Comparison of ENCODE assay signal across 9 cellular contexts in the genomic region with DNA sequence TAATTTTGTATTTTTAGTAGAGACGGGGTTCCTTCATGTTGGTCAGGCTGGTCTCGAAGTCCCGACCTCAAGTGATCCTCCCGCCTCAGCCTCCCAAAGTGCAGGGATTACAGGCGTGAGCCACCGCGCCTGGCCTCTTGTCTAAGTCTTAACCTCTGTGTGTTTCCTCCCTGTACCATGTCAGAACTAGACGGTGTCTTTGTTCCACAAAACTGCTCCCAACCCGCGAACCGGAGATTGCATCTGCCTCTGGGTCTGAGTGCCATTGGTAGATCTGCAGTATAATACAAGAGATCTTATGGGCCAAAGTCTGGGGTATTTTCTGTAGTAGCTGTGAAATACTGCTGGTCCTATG. TPM values are rescaled to one million over a fixed set of nuclear protein-coding genes. Genes with fewer than 3 reads are reported as not detected.
DNase-seq lines count a peak whose midpoint lies in the region; ATAC-seq and TF ChIP-seq lines count a peak whose summit lies in the region.
"Had no signal": no experiment of that assay in that cellular context is flagged by ENCODE, and none has a peak within 500 bp of the region (broad histone marks: within the 10 kb centered on the region; RNA-seq: fewer than 3 reads in every experiment).

No MANE protein-coding gene starts in this region.

- H3K27ac ChIP-seq in PC-3 (ENCODE audit: low read length): no peak overlapping the region

- H3K4me3 Mint-ChIP-seq in activated CD8-positive, alpha-beta memory T cell treated with anti-CD3 and anti-CD28 coated beads, Interleukin-2, amount 10 ng/mL, durations not matched to agents 7 days and 5 days: peak overlapping the region; percentile 91
- peak overlapping the region; percentile 96 to 99 for H3K4me3 Mint-ChIP-seq in effector memory CD8-positive, alpha-beta T cell
- peak overlapping the region; percentile 94 for H3K4me3 Mint-ChIP-seq in stimulated activated memory B cell treated with anti-CD40 and anti-IgM and Interleukin-4, amounts not matched to agents 10 μg/mL and 1 μg/mL and 100 μg/mL, for 72 hours

- no peak overlapping the region for H3K4me3 ChIP-seq in PC-3 (ENCODE audit: low read length)

- peaks cover 28% of the 10 kb centered on the region for H3K79me2 ChIP-seq in PC-3 (ENCODE audit: low read length)

- no peaks in the 10 kb centered on the region for H3K9me3 ChIP-seq in PC-3 (ENCODE audit: low read length)

- TF ChIP-seq CTCF in PC-3 (conservative IDR thresholded peaks at IDR 0.05; ENCODE audit: low read depth, low read length): no peak

- no peak for DNase-seq in activated CD8-positive, alpha-beta memory T cell treated with anti-CD3 and anti-CD28 coated beads, Interleukin-2, amount 10 ng/mL, durations not matched to agents 7 days and 5 days
- DNase-seq in activated CD8-positive, alpha-beta memory T cell treated with anti-CD3 and anti-CD28 coated beads, Interleukin-2, amount 50 U/mL, for 48 hours: no peak
- no peak for DNase-seq in PC-3
- DNase-seq in effector memory CD8-positive, alpha-beta T cell: no peak
- no peak for DNase-seq in SK-N-DZ (ENCODE audit: low spot score)
- no peak for DNase-seq in stimulated activated CD4-positive, alpha-beta T cell treated with anti-CD3 and anti-CD28 coated beads, Interleukin-4, amount 100 ng/mL, for 24 hours
- DNase-seq: brain microvascular endothelial cell had no signal

- POLR2A ChIA-PET in PC-3 (lab: Charles Lee; ENCODE audit: unreplicated experiment): no interaction called here

- peaks cover 6% of the 10 kb centered on the region; the same call in 1 of the 2 replicates for H3K4me1 ChIP-seq in PC-3 (ENCODE audit: insufficient read depth, low read length)

- no peaks in the 10 kb centered on the region for H3K9me2 ChIP-seq in PC-3 (replicated peaks; ENCODE audit: low read length)

- CTCF ChIA-PET in activated CD8-positive, alpha-beta memory T cell treated with anti-CD3 and anti-CD28 coated beads, Interleukin-2, amount 10 ng/mL, durations not matched to agents 7 days and 5 days (lab: Charles Lee): no interaction called here
- CTCF ChIA-PET in PC-3 (lab: Charles Lee): no interaction called here

- no peaks in the 10 kb centered on the region for H3K27me3 ChIP-seq in PC-3 (ENCODE audit: low read length)
- H3K27me3 ChIP-seq: brain microvascular endothelial cell had no signal

- no TSS peak for BruUV-seq in PC-3 (replicated peaks; lab: Mats Ljungman, UMichigan)

- no peaks in the 10 kb centered on the region for H3F3A ChIP-seq in PC-3 (ENCODE audit: low read length, unreplicated experiment)

- peaks cover 8% of the 10 kb centered on the region; the same call in 1 of the 2 replicates for H3K36me3 ChIP-seq in PC-3 (ENCODE audit: low read depth, low read length)
- H3K36me3 ChIP-seq: brain microvascular endothelial cell had no signal

- H3K4me1 Mint-ChIP-seq in activated CD8-positive, alpha-beta memory T cell treated with anti-CD3 and anti-CD28 coated beads, Interleukin-2, amount 10 ng/mL, durations not matched to agents 7 days and 5 days: peaks cover 19% of the 10 kb centered on the region
- peaks cover 15 to 18% of the 10 kb centered on the region in 2 donors for H3K4me1 Mint-ChIP-seq in effector memory CD8-positive, alpha-beta T cell (ENCODE audit: low read depth in 2 of 2)
- H3K4me1 Mint-ChIP-seq in stimulated activated memory B cell treated with anti-CD40 and anti-IgM and Interleukin-4, amounts not matched to agents 10 μg/mL and 1 μg/mL and 100 μg/mL, for 72 hours: peaks cover 13% of the 10 kb centered on the region

- no peak overlapping the region for H2AFZ ChIP-seq in PC-3 (ENCODE audit: low read length)

- no peaks in the 10 kb centered on the region for H4K20me1 ChIP-seq in PC-3 (ENCODE audit: low read length)

- ATAC-seq in activated CD8-positive, alpha-beta memory T cell treated with anti-CD3 and anti-CD28 coated beads, Interleukin-2, amount 10 ng/mL, durations not matched to agents 7 days and 5 days: no peak
- no peak for ATAC-seq in PC-3
- no peak for ATAC-seq in effector memory CD8-positive, alpha-beta T cell (replicated peaks)
- ATAC-seq in stimulated activated memory B cell treated with anti-CD40 and anti-IgM and Interleukin-4, amounts not matched to agents 10 μg/mL and 1 μg/mL and 100 μg/mL, for 72 hours: no peak
- no peak for ATAC-seq in HG03135 (IDR thresholded peaks at IDR 0.05; ENCODE audit: unreplicated experiment)

- H3K9ac ChIP-seq in PC-3 (ENCODE audit: low read length): no peak overlapping the region

- H3K27ac Mint-ChIP-seq in activated CD8-positive, alpha-beta memory T cell treated with anti-CD3 and anti-CD28 coated beads, Interleukin-2, amount 10 ng/mL, durations not matched to agents 7 days and 5 days: peak overlapping the region; percentile 96
- peak overlapping the region; percentile 97 to 99 for H3K27ac Mint-ChIP-seq in effector memory CD8-positive, alpha-beta T cell
- H3K27ac Mint-ChIP-seq in stimulated activated memory B cell treated with anti-CD40 and anti-IgM and Interleukin-4, amounts not matched to agents 10 μg/mL and 1 μg/mL and 100 μg/mL, for 72 hours: peak overlapping the region; percentile 93

- H3K36me3 Mint-ChIP-seq in activated CD8-positive, alpha-beta memory T cell treated with anti-CD3 and anti-CD28 coated beads, Interleukin-2, amount 10 ng/mL, durations not matched to agents 7 days and 5 days: peaks cover 10% of the 10 kb centered on the region
- H3K36me3 Mint-ChIP-seq in effector memory CD8-positive, alpha-beta T cell (ENCODE audit: insufficient read depth): peaks cover 30% of the 10 kb centered on the region
- H3K36me3 Mint-ChIP-seq in stimulated activated memory B cell treated with anti-CD40 and anti-IgM and Interleukin-4, amounts not matched to agents 10 μg/mL and 1 μg/mL and 100 μg/mL, for 72 hours: peaks cover 4% of the 10 kb centered on the region

- 0 out of 2 replicates have a peak overlapping the region, but pooled peaks have one; percentile 85 for H3K4me2 ChIP-seq in PC-3 (ENCODE audit: low read length)

- H3K27me3 Mint-ChIP-seq in activated CD8-positive, alpha-beta memory T cell treated with anti-CD3 and anti-CD28 coated beads, Interleukin-2, amount 10 ng/mL, durations not matched to agents 7 days and 5 days: peaks cover 3% of the 10 kb centered on the region
- H3K27me3 Mint-ChIP-seq in effector memory CD8-positive, alpha-beta T cell: peaks cover under 1 to 1% of the 10 kb centered on the region in 2 donors
- peaks cover 1% of the 10 kb centered on the region for H3K27me3 Mint-ChIP-seq in stimulated activated memory B cell treated with anti-CD40 and anti-IgM and Interleukin-4, amounts not matched to agents 10 μg/mL and 1 μg/mL and 100 μg/mL, for 72 hours

- H3K9me3 Mint-ChIP-seq in activated CD8-positive, alpha-beta memory T cell treated with anti-CD3 and anti-CD28 coated beads, Interleukin-2, amount 10 ng/mL, durations not matched to agents 7 days and 5 days (ENCODE audit: low read depth): no peaks in the 10 kb centered on the region
- H3K9me3 Mint-ChIP-seq in effector memory CD8-positive, alpha-beta T cell: no peaks in the 10 kb centered on the region
- no peaks in the 10 kb centered on the region for H3K9me3 Mint-ChIP-seq in stimulated activated memory B cell treated with anti-CD40 and anti-IgM and Interleukin-4, amounts not matched to agents 10 μg/mL and 1 μg/mL and 100 μg/mL, for 72 hours

- intact Hi-C loops in PC-3 (cut with micrococcal nuclease): loop anchor here (5.0 kb wide), 1 partner anchor 124 kb away; no protein-coding TSS in a partner anchor

RNA-seq across cellular contexts. Expression of a gene that starts 1.3 kb away (rescaled TPM):
- total RNA-seq in activated CD8-positive, alpha-beta memory T cell treated with anti-CD3 and anti-CD28 coated beads, Interleukin-2, amount 10 ng/mL, durations not matched to agents 7 days and 5 days: 10 to 100 TPM; 22.3 to 26.3 TPM
- 18.2 and 19.6 TPM in 2 replicates for total RNA-seq in PC-3 (2014; rRNA removed)
- 29.8 and 54.8 TPM in 2 replicates for polyA plus RNA-seq in SK-N-DZ (2014; cell fraction: cytosol; rRNA removed)
- polyA plus RNA-seq in SK-N-DZ (2014; cell fraction: nucleus; rRNA removed): 32.6 and 35.2 TPM in 2 replicates

RNA-seq across cellular contexts. Expression of a gene that starts 8.6 kb away (rescaled TPM):
- total RNA-seq in activated CD8-positive, alpha-beta memory T cell treated with anti-CD3 and anti-CD28 coated beads, Interleukin-2, amount 10 ng/mL, durations not matched to agents 7 days and 5 days: 10 to 100 TPM; 13.5 to 19.0 TPM
- 7.9 and 10.6 TPM in 2 replicates for total RNA-seq in PC-3 (2014; rRNA removed)
- 16.1 and 17.8 TPM in 2 replicates for polyA plus RNA-seq in SK-N-DZ (2014; cell fraction: cytosol; rRNA removed)
- polyA plus RNA-seq in SK-N-DZ (2014; cell fraction: nucleus; rRNA removed): 12.8 and 14.6 TPM in 2 replicates

RNA-seq across cellular contexts. Expression of a gene that starts 48.8 kb away (rescaled TPM):
- total RNA-seq in activated CD8-positive, alpha-beta memory T cell treated with anti-CD3 and anti-CD28 coated beads, Interleukin-2, amount 10 ng/mL, durations not matched to agents 7 days and 5 days: 10 to 100 TPM; 33.5 to 45.5 TPM
- total RNA-seq in PC-3 (2014; rRNA removed): 16.5 and 19.4 TPM in 2 replicates
- polyA plus RNA-seq in SK-N-DZ (2014; cell fraction: cytosol; rRNA removed): 17.1 and 21.9 TPM in 2 replicates
- polyA plus RNA-seq in SK-N-DZ (2014; cell fraction: nucleus; rRNA removed): 15.9 and 19.3 TPM in 2 replicates
